11 cellular contexts compared by ENCODE assay signal in genomic region chrX:77742788-77743476, GRCh38. TPM values are rescaled to one million over a fixed set of nuclear protein-coding genes. Genes with fewer than 3 reads are reported as not detected.
DNase-seq lines count a peak whose midpoint lies in the region; ATAC-seq and TF ChIP-seq lines count a peak whose summit lies in the region.
"Had no signal": no experiment of that assay in that cellular context is flagged by ENCODE, and none has a peak within 500 bp of the region (broad histone marks: within the 10 kb centered on the region; RNA-seq: fewer than 3 reads in every experiment).

No MANE protein-coding gene starts in this region.

- no peaks in the 10 kb centered on the region for H3K9me3 ChIP-seq in right atrium auricular region

- no peaks in the 10 kb centered on the region for H3K27me3 ChIP-seq in right atrium auricular region

- H3K4me1 Mint-ChIP-seq in activated naive CD8-positive, alpha-beta T cell treated with anti-CD3 and anti-CD28 coated beads, Interleukin-2, amount 50 U/mL, for 24 hours, result peaks cover 49% of the 10 kb centered on the region
- H3K4me1 Mint-ChIP-seq in stimulated activated effector memory CD8-positive, alpha-beta T cell treated with anti-CD3 and anti-CD28 coated beads, Interleukin-12 subunit alpha, Interleukin-12 subunit beta, amount 100 ng/mL, for 72 hours, result peaks cover 55% of the 10 kb centered on the region

- H3K27ac Mint-ChIP-seq in activated naive CD8-positive, alpha-beta T cell treated with anti-CD3 and anti-CD28 coated beads, Interleukin-2, amount 50 U/mL, for 24 hours, result peak overlapping the region; percentile 54
- peak overlapping the region; percentile 61 for H3K27ac Mint-ChIP-seq in stimulated activated effector memory CD8-positive, alpha-beta T cell treated with anti-CD3 and anti-CD28 coated beads, Interleukin-12 subunit alpha, Interleukin-12 subunit beta, amount 100 ng/mL, for 72 hours

- TF ChIP-seq CTCF in right atrium auricular region (IDR thresholded peaks at IDR 0.05), result no peak

- DNase-seq in GM04504 (ENCODE audit: low read depth) (peak; percentile 8), right atrium auricular region (ENCODE audit: low spot score) (peak; percentile 63), GF-D8 (lab: John Stamatoyannopoulos, UW) (no peak), DMS153 (lab: John Stamatoyannopoulos, UW) (no peak)
- no peak for DNase-seq in activated naive CD8-positive, alpha-beta T cell treated with anti-CD3 and anti-CD28 coated beads, Interleukin-2, amount 50 U/mL, for 24 hours
- no peak for DNase-seq in stimulated activated effector memory CD8-positive, alpha-beta T cell treated with anti-CD3 and anti-CD28 coated beads, Interleukin-12 subunit alpha, Interleukin-12 subunit beta, amount 100 ng/mL, for 72 hours (ENCODE audit: low spot score in 2 of 2)
- no peak for DNase-seq in activated CD8-positive, alpha-beta memory T cell treated with anti-CD3 and anti-CD28 coated beads, Interleukin-2, amount 50 U/mL, for 4 hours
- DNase-seq: activated CD8-positive, alpha-beta memory T cell treated with anti-CD3 and anti-CD28 coated beads, Interleukin-2, amount 50 U/mL, for 48 hours; DMS 273 treated with DMSO at 0.1 percent for 48 hours had no signal

- ATAC-seq in activated naive CD8-positive, alpha-beta T cell treated with anti-CD3 and anti-CD28 coated beads, Interleukin-2, amount 50 U/mL, for 24 hours, result no peak
- no peak for ATAC-seq in stimulated activated effector memory CD8-positive, alpha-beta T cell treated with anti-CD3 and anti-CD28 coated beads, Interleukin-12 subunit alpha, Interleukin-12 subunit beta, amount 100 ng/mL, for 72 hours
- no peak for ATAC-seq in GM19328 (IDR thresholded peaks at IDR 0.05; ENCODE audit: unreplicated experiment)

- H3K27ac ChIP-seq in right atrium auricular region, result no peak overlapping the region

- H3K4me1 ChIP-seq in right atrium auricular region, result peaks cover 0 to 23% of the 10 kb centered on the region in 2 donors

- no peak overlapping the region for H3K4me3 ChIP-seq in right atrium auricular region

- H3K36me3 ChIP-seq in right atrium auricular region, result no peaks in the 10 kb centered on the region

- H3K36me3 Mint-ChIP-seq in activated naive CD8-positive, alpha-beta T cell treated with anti-CD3 and anti-CD28 coated beads, Interleukin-2, amount 50 U/mL, for 24 hours (ENCODE audit: low read depth), result peaks cover 2% of the 10 kb centered on the region
- H3K36me3 Mint-ChIP-seq in stimulated activated effector memory CD8-positive, alpha-beta T cell treated with anti-CD3 and anti-CD28 coated beads, Interleukin-12 subunit alpha, Interleukin-12 subunit beta, amount 100 ng/mL, for 72 hours, result no peaks in the 10 kb centered on the region

- H3K27me3 Mint-ChIP-seq in activated naive CD8-positive, alpha-beta T cell treated with anti-CD3 and anti-CD28 coated beads, Interleukin-2, amount 50 U/mL, for 24 hours, result no peaks in the 10 kb centered on the region
- H3K27me3 Mint-ChIP-seq: stimulated activated naive CD8-positive, alpha-beta T cell treated with anti-CD3 and anti-CD28 coated beads, Interleukin-15, Interleukin-2, amounts not matched to agents 100 ng/mL and 50 ng/mL, for 24 hours had no signal

- H3K9me3 Mint-ChIP-seq in activated naive CD8-positive, alpha-beta T cell treated with anti-CD3 and anti-CD28 coated beads, Interleukin-2, amount 50 U/mL, for 24 hours, result no peaks in the 10 kb centered on the region
- no peaks in the 10 kb centered on the region for H3K9me3 Mint-ChIP-seq in stimulated activated effector memory CD8-positive, alpha-beta T cell treated with anti-CD3 and anti-CD28 coated beads, Interleukin-12 subunit alpha, Interleukin-12 subunit beta, amount 100 ng/mL, for 72 hours
- H3K9me3 Mint-ChIP-seq: stimulated activated naive CD8-positive, alpha-beta T cell treated with anti-CD3 and anti-CD28 coated beads, Interleukin-15, Interleukin-2, amounts not matched to agents 100 ng/mL and 50 ng/mL, for 24 hours had no signal

- H3K4me3 Mint-ChIP-seq in activated naive CD8-positive, alpha-beta T cell treated with anti-CD3 and anti-CD28 coated beads, Interleukin-2, amount 50 U/mL, for 24 hours, result no peak overlapping the region
- no peak overlapping the region for H3K4me3 Mint-ChIP-seq in stimulated activated effector memory CD8-positive, alpha-beta T cell treated with anti-CD3 and anti-CD28 coated beads, Interleukin-12 subunit alpha, Interleukin-12 subunit beta, amount 100 ng/mL, for 72 hours
- H3K4me3 Mint-ChIP-seq: stimulated activated naive CD8-positive, alpha-beta T cell treated with anti-CD3 and anti-CD28 coated beads, Interleukin-15, Interleukin-2, amounts not matched to agents 100 ng/mL and 50 ng/mL, for 24 hours had no signal

RNA-seq across cellular contexts. Expression of gene ATRX, which starts 43.1 kb away (rescaled TPM):
- 10 to 100 TPM; 40.9 to 48.3 TPM for total RNA-seq in right atrium auricular region

Comparison
In these comparisons a context has a peak if more than half of its experiments do, and no peak if none do; other contexts are left out.
1. DNase-seq: peak in GM04504 (single experiment) and right atrium auricular region (single experiment); none in activated naive CD8-positive, alpha-beta T cell treated with anti-CD3 and anti-CD28 coated beads, Interleukin-2, amount 50 U/mL, for 24 hours (single experiment), stimulated activated effector memory CD8-positive, alpha-beta T cell treated with anti-CD3 and anti-CD28 coated beads, Interleukin-12 subunit alpha, Interleukin-12 subunit beta, amount 100 ng/mL, for 72 hours (0 of 2), GF-D8 (single experiment), DMS153 (single experiment) and activated CD8-positive, alpha-beta memory T cell treated with anti-CD3 and anti-CD28 coated beads, Interleukin-2, amount 50 U/mL, for 4 hours (single experiment).